Comparison of ENCODE assay signal across 1 cellular context in genomic region chr17:32302860-32303649, GRCh38.
TF ChIP-seq lines count a peak whose summit lies in the region.

No MANE protein-coding gene starts in this region.

TF ChIP-seq in HepG2, 621 proteins besides CTCF, POLR2A, EP300 and RAD21 (continued from another document and continues in another):
- no peak for TF ChIP-seq DMTF1 (CRISPR knock-in tag; IDR thresholded peaks at IDR 0.05)
- TF ChIP-seq REPIN1 (CRISPR knock-in tag; IDR thresholded peaks at IDR 0.05; ENCODE audit: borderline replicate concordance, low read depth): peak; percentile 61; the same call in 1 of the 2 replicates
- TF ChIP-seq FOXJ3 (CRISPR knock-in tag; IDR thresholded peaks at IDR 0.05; ENCODE audit: borderline replicate concordance): peak; percentile 48; the same call in 1 of the 2 replicates
- TF ChIP-seq ZNF614 (CRISPR knock-in tag; IDR thresholded peaks at IDR 0.05; ENCODE audit: borderline replicate concordance): peak; percentile 64; the same call in 1 of the 2 replicates
- peak; percentile 62; the same call in 1 of the 2 replicates for TF ChIP-seq SPEN (CRISPR knock-in tag; IDR thresholded peaks at IDR 0.05; ENCODE audit: low read depth)
- TF ChIP-seq ZNF83 (CRISPR knock-in tag; IDR thresholded peaks at IDR 0.05; ENCODE audit: borderline replicate concordance): peak; percentile 31; the same call in 1 of the 2 replicates
- peak; percentile 76 for TF ChIP-seq HOXA3 (CRISPR knock-in tag; IDR thresholded peaks at IDR 0.05)
- TF ChIP-seq ZNF792 (CRISPR knock-in tag; IDR thresholded peaks at IDR 0.05): 0 out of 2 replicates have a peak, but pooled peaks have one; percentile 44
- peak; percentile 55; the same call in 1 of the 2 replicates for TF ChIP-seq ARNTL (CRISPR knock-in tag; IDR thresholded peaks at IDR 0.05)
- TF ChIP-seq NCOR1 (IDR thresholded peaks at IDR 0.05; ENCODE audit: borderline replicate concordance, low read length): peak; percentile 94
- 0 out of 4 replicates have a peak, but pooled peaks of 1 of the 2 experiments have one; percentile 21 for TF ChIP-seq REST (IDR thresholded peaks at IDR 0.05; ENCODE audit: borderline replicate concordance in 1 of 2, low read depth in 1 of 2, low read length in 2 of 2)
- peak; percentile 33; the same call in 1 of the 2 replicates for TF ChIP-seq ZNF574 (CRISPR knock-in tag; IDR thresholded peaks at IDR 0.05)
- no peak for TF ChIP-seq ZNF17 (CRISPR knock-in tag; IDR thresholded peaks at IDR 0.05)
- peak; percentile 39; the same call in 1 of the 2 replicates for TF ChIP-seq ZBTB25 (CRISPR knock-in tag; IDR thresholded peaks at IDR 0.05)
- TF ChIP-seq ZBTB7B (CRISPR knock-in tag; IDR thresholded peaks at IDR 0.05): peak; percentile 89
- TF ChIP-seq NFYB (CRISPR knock-in tag; IDR thresholded peaks at IDR 0.05): 0 out of 2 replicates have a peak, but pooled peaks have one; percentile 15
- 0 out of 2 replicates have a peak, but pooled peaks have one; percentile 21 for TF ChIP-seq MIXL1 (CRISPR knock-in tag; IDR thresholded peaks at IDR 0.05)
- TF ChIP-seq SIN3A (IDR thresholded peaks at IDR 0.05; ENCODE audit: borderline replicate concordance, low read depth, low read length): no peak
- peak; percentile 51 for TF ChIP-seq ZNF883 (CRISPR knock-in tag; IDR thresholded peaks at IDR 0.05; ENCODE audit: not compliant biosample characterization)
- TF ChIP-seq ZSCAN29 (CRISPR knock-in tag; conservative IDR thresholded peaks at IDR 0.05): 0 out of 2 replicates have a peak, but pooled peaks have one; percentile 23
- 0 out of 2 replicates have a peak, but pooled peaks have one; percentile 22 for TF ChIP-seq FOXK1 (CRISPR knock-in tag; IDR thresholded peaks at IDR 0.05; ENCODE audit: borderline replicate concordance, low read depth)
- TF ChIP-seq RXRB (CRISPR knock-in tag; IDR thresholded peaks at IDR 0.05; ENCODE audit: borderline replicate concordance): peak; percentile 96
- TF ChIP-seq ZNF713 (CRISPR knock-in tag; IDR thresholded peaks at IDR 0.05): no peak
- TF ChIP-seq DPF2 (CRISPR knock-in tag; IDR thresholded peaks at IDR 0.05; ENCODE audit: borderline replicate concordance, low read depth): peak; percentile 73; the same call in 1 of the 2 replicates
- TF ChIP-seq IRF9 (CRISPR knock-in tag; IDR thresholded peaks at IDR 0.05; ENCODE audit: borderline replicate concordance): peak; percentile 32; the same call in 1 of the 2 replicates
- TF ChIP-seq ZFP41 (CRISPR knock-in tag; IDR thresholded peaks at IDR 0.05; ENCODE audit: borderline replicate concordance): no peak
- TF ChIP-seq ZMYM4 (CRISPR knock-in tag; IDR thresholded peaks at IDR 0.05): peak; percentile 79
- TF ChIP-seq HHEX (CRISPR knock-in tag; IDR thresholded peaks at IDR 0.05): 0 out of 2 replicates have a peak, but pooled peaks have one; percentile 32
- no peak for TF ChIP-seq PREB (CRISPR knock-in tag; IDR thresholded peaks at IDR 0.05)
- 0 out of 2 replicates have a peak, but pooled peaks have one; percentile 13 for TF ChIP-seq ARID3A (IDR thresholded peaks at IDR 0.05; ENCODE audit: low read depth, low read length)
- no peak for TF ChIP-seq TRAFD1 (CRISPR knock-in tag; IDR thresholded peaks at IDR 0.05; ENCODE audit: borderline replicate concordance)
- no peak for TF ChIP-seq MEIS1 (CRISPR knock-in tag; IDR thresholded peaks at IDR 0.05; ENCODE audit: borderline replicate concordance)
- TF ChIP-seq FUBP1 (CRISPR knock-in tag; IDR thresholded peaks at IDR 0.05; ENCODE audit: borderline replicate concordance): no peak
- TF ChIP-seq ZNF564 (CRISPR knock-in tag; IDR thresholded peaks at IDR 0.05): 0 out of 2 replicates have a peak, but pooled peaks have one; percentile 3
- TF ChIP-seq ZNF839 (CRISPR knock-in tag; IDR thresholded peaks at IDR 0.05; ENCODE audit: borderline replicate concordance): 0 out of 2 replicates have a peak, but pooled peaks have one; percentile 63
- TF ChIP-seq BCL3 (CRISPR knock-in tag; IDR thresholded peaks at IDR 0.05): peak; percentile 47; the same call in 1 of the 2 replicates
